23 cellular contexts compared by ENCODE assay signal in genomic region chr19:48670699-48671455, GRCh38. TPM values are rescaled to one million over a fixed set of nuclear protein-coding genes. Genes with fewer than 3 reads are reported as not detected.
"Had no signal": no experiment of that assay in that cellular context is flagged by ENCODE, and none has a peak within 500 bp of the region (broad histone marks: within the 10 kb centered on the region; RNA-seq: fewer than 3 reads in every experiment).

No MANE protein-coding gene starts in this region.

- H3K9me3 ChIP-seq: esophagus squamous epithelium, right atrium auricular region, suprapubic skin had no signal

- H3K27ac ChIP-seq: cardiac muscle cell, esophagus squamous epithelium, hepatocyte, right atrium auricular region, skin epidermis, suprapubic skin had no signal

- H3K4me3 Mint-ChIP-seq: activated CD4-positive, alpha-beta memory T cell treated with anti-CD3 and anti-CD28 coated beads for 36 hours; stimulated activated naive CD8-positive, alpha-beta T cell treated with anti-CD3 and anti-CD28 coated beads, Interleukin-15, Interleukin-2, amounts not matched to agents 100 ng/mL and 50 ng/mL, for 24 hours; T-cell had no signal

- DNase-seq: activated CD4-positive, alpha-beta memory T cell treated with anti-CD3 and anti-CD28 coated beads for 36 hours; activated CD4-positive, alpha-beta T cell treated with anti-CD3 and anti-CD28 coated beads for 1 hour; activated CD8-positive, alpha-beta memory T cell treated with anti-CD3 and anti-CD28 coated beads, Interleukin-2, amount 10 ng/mL, durations not matched to agents 7 days and 5 days; activated naive CD4-positive, alpha-beta T cell treated with anti-CD3 and anti-CD28 coated beads, Interleukin-2, amount 50 U/mL, for 16 hours; activated T-cell treated with anti-CD3 and anti-CD28 coated beads, Interleukin-2, amount 50 U/mL, for 1 hour; esophagus squamous epithelium; nucleus accumbens; stimulated activated CD4-positive, alpha-beta T cell treated with anti-CD3 and anti-CD28 coated beads, Interleukin-4, amount 100 ng/mL, for 24 hours; T-cell; T-helper 9 cell; trophoblast cell had no signal

- H3K36me3 ChIP-seq: cardiac muscle cell, esophagus squamous epithelium, right atrium auricular region, suprapubic skin had no signal

- H3K79me2 ChIP-seq: hepatocyte had no signal

- H3K4me3 ChIP-seq: cardiac muscle cell, esophagus squamous epithelium, hepatocyte, right atrium auricular region, skin epidermis, suprapubic skin had no signal

- H3K27me3 Mint-ChIP-seq: activated CD4-positive, alpha-beta memory T cell treated with anti-CD3 and anti-CD28 coated beads for 36 hours; stimulated activated naive CD8-positive, alpha-beta T cell treated with anti-CD3 and anti-CD28 coated beads, Interleukin-15, Interleukin-2, amounts not matched to agents 100 ng/mL and 50 ng/mL, for 24 hours; T-cell had no signal

- H3K27me3 ChIP-seq: cardiac muscle cell, esophagus squamous epithelium, hepatocyte, right atrium auricular region, suprapubic skin had no signal

- H3K27ac Mint-ChIP-seq: activated CD4-positive, alpha-beta memory T cell treated with anti-CD3 and anti-CD28 coated beads for 36 hours; activated T-helper 2 cell treated with anti-CD3 and anti-CD28 coated beads, Interferon-gamma antibody, Interleukin-2, Interleukin-4, amounts not matched to agents 10 μg/mL and 5 μg/mL and 100 μg/mL, durations not matched to agents 14 hours and 24 hours and 36 hours; stimulated activated naive CD8-positive, alpha-beta T cell treated with anti-CD3 and anti-CD28 coated beads, Interleukin-15, Interleukin-2, amounts not matched to agents 100 ng/mL and 50 ng/mL, for 24 hours; T-cell had no signal

- H3K9me3 Mint-ChIP-seq: stimulated activated naive CD8-positive, alpha-beta T cell treated with anti-CD3 and anti-CD28 coated beads, Interleukin-15, Interleukin-2, amounts not matched to agents 100 ng/mL and 50 ng/mL, for 24 hours had no signal

- H2AFZ ChIP-seq: hepatocyte had no signal

- H3K4me2 ChIP-seq: hepatocyte had no signal

- H3K36me3 Mint-ChIP-seq: activated CD4-positive, alpha-beta memory T cell treated with anti-CD3 and anti-CD28 coated beads for 36 hours; T-cell had no signal

RNA-seq across cellular contexts. Expression of gene NTN5, which starts 1.9 kb away (rescaled TPM):
- total RNA-seq: fibroblast of villous mesenchyme, hepatocyte, lung microvascular endothelial cell had no signal

RNA-seq across cellular contexts. Expression of gene FUT2, which starts 24.9 kb away (rescaled TPM):
- total RNA-seq: activated CD4-positive, alpha-beta memory T cell treated with anti-CD3 and anti-CD28 coated beads for 36 hours; activated CD8-positive, alpha-beta memory T cell treated with anti-CD3 and anti-CD28 coated beads, Interleukin-2, amount 10 ng/mL, durations not matched to agents 7 days and 5 days; activated T-helper 2 cell treated with anti-CD3 and anti-CD28 coated beads, Interferon-gamma antibody, Interleukin-2, Interleukin-4, amounts not matched to agents 10 μg/mL and 5 μg/mL and 100 μg/mL, durations not matched to agents 14 hours and 24 hours and 36 hours; cardiac muscle cell; fibroblast of villous mesenchyme; glomerular endothelial cell; left lobe of liver; lung microvascular endothelial cell; posterior vena cava; right atrium auricular region had no signal
